9 cellular contexts compared by ENCODE assay signal in genomic region chr1:236143104-236143948, GRCh38. TPM values are rescaled to one million over a fixed set of nuclear protein-coding genes. Genes with fewer than 3 reads are reported as not detected.
A peak's percentile ranks its signal among the peaks of the same experiment; 100 is the strongest.
DNase-seq lines count a peak whose midpoint lies in the region; ATAC-seq and TF ChIP-seq lines count a peak whose summit lies in the region.
"Had no signal": no experiment of that assay in that cellular context is flagged by ENCODE, and none has a peak within 500 bp of the region (broad histone marks: within the 10 kb centered on the region; RNA-seq: fewer than 3 reads in every experiment).

No MANE protein-coding gene starts in this region.

- CTCF ChIA-PET in Panc1 (lab: Charles Lee): no interaction called here

- H3K4me1 ChIP-seq in Panc1 (ENCODE audit: control insufficient read depth, insufficient read depth, low read length) (peaks cover 29% of the 10 kb centered on the region), skeletal muscle tissue (ENCODE audit: control insufficient read depth in 3 of 3, insufficient read depth in 3 of 3, low read length in 3 of 3) (peaks cover 8 to 11% (median 9%) of the 10 kb centered on the region in 3 donors)

- ATAC-seq in HG02678 (IDR thresholded peaks at IDR 0.05; ENCODE audit: unreplicated experiment) (peak; percentile 27), Panc1 (peak; percentile 22)

- H3K27ac ChIP-seq in Panc1 (ENCODE audit: low read length): peak overlapping the region; percentile 81
- peak overlapping the region; percentile 19 for H3K27ac ChIP-seq in skeletal muscle tissue (ENCODE audit: low read depth, low read length)
- H3K27ac ChIP-seq: 22Rv1 had no signal

- in situ Hi-C loops in Panc1 (cut with HindIII; ENCODE audit: low pct_unique_long_range_greater_than_20kb, low sequenced_read_pairs) (no loop called here), astrocyte of the spinal cord (cut with HindIII; ENCODE audit: low sequenced_read_pairs) (no loop called here)

- peaks cover 11% of the 10 kb centered on the region for H3K27me3 ChIP-seq in Panc1 (ENCODE audit: control insufficient read depth, insufficient read depth, low read length)
- H3K27me3 ChIP-seq in skeletal muscle tissue (ENCODE audit: control insufficient read depth in 3 of 3, insufficient read depth in 3 of 3, low read length in 3 of 3): peaks cover 18 to 42% (median 31%) of the 10 kb centered on the region in 3 donors

- intact Hi-C loops in Panc1 (cut with micrococcal nuclease; ENCODE audit: unreplicated experiment): no loop called here

- H3K9me3 ChIP-seq in Panc1 (ENCODE audit: control insufficient read depth, insufficient read depth, low read depth, low read length) (no peaks in the 10 kb centered on the region), iPS-18c (ENCODE audit: control insufficient read depth, insufficient read depth, low read length) (peaks cover 4% of the 10 kb centered on the region), skeletal muscle tissue (ENCODE audit: control insufficient read depth in 3 of 3, low read length in 3 of 3) (no peaks in the 10 kb centered on the region)

- H3K36me3 ChIP-seq in Panc1 (ENCODE audit: control insufficient read depth, insufficient read depth, low read length) (no peaks in the 10 kb centered on the region; the same call in 1 of the 2 replicates), skeletal muscle tissue (ENCODE audit: control insufficient read depth in 3 of 3, insufficient read depth in 3 of 3, low read length in 3 of 3) (no peaks in the 10 kb centered on the region)

- BruUV-seq in Panc1 (replicated peaks; lab: Mats Ljungman, UMichigan): no TSS peak

- H3K9ac ChIP-seq in skeletal muscle tissue (ENCODE audit: low read depth in 1 of 3, low read length in 3 of 3): peak overlapping the region; percentile 38 to 57 (median 40)

- no peak for TF ChIP-seq CTCF in Panc1 (IDR thresholded peaks at IDR 0.05)
- TF ChIP-seq CTCF in astrocyte of the spinal cord (IDR thresholded peaks at IDR 0.05; ENCODE audit: low read depth, low read length): no peak

- H3K4me3 ChIP-seq in Panc1 (ENCODE audit: low read depth in 2 of 2, low read length in 2 of 2) (peak overlapping the region; percentile 81 to 84), astrocyte of the spinal cord (ENCODE audit: low read depth, low read length) (peak overlapping the region; percentile 70), iPS-18c (ENCODE audit: insufficient read depth, low read depth, low read length) (peak overlapping the region; percentile 83), skeletal muscle tissue (ENCODE audit: low read length in 3 of 3) (peak overlapping the region; percentile 75 to 85 (median 78))

- peak; percentile 50 for DNase-seq in DMS 273 (lab: John Stamatoyannopoulos, UW; ENCODE audit: unreplicated experiment)
- no peak for DNase-seq in DMS 273 treated with DMSO at 0.1 percent for 48 hours (lab: John Stamatoyannopoulos, UW)
- DNase-seq in Panc1 (ENCODE audit: low read depth, low spot score): no peak
- peak; percentile 48 for DNase-seq in astrocyte of the spinal cord (ENCODE audit: low read depth, low spot score)
- no peak for DNase-seq in DMS153 (lab: John Stamatoyannopoulos, UW)

- POLR2A ChIA-PET in Panc1 (lab: Charles Lee): no interaction called here

RNA-seq across cellular contexts. Expression of gene GPR137B, which starts 1.0 kb away (rescaled TPM):
- 25.3 TPM for total RNA-seq in Panc1 (2021; ENCODE audit: unreplicated experiment)
- 31.1 TPM for polyA plus RNA-seq in Panc1 (2012; ENCODE audit: insufficient read length)
- 8.9 TPM for total RNA-seq in skeletal muscle tissue

Comparison
In these comparisons a context has a peak if more than half of its experiments do, and no peak if none do; other contexts are left out.
1. DNase-seq: peak in DMS 273 (single experiment) and astrocyte of the spinal cord (single experiment); none in DMS 273 treated with DMSO at 0.1 percent for 48 hours (single experiment), Panc1 (single experiment) and DMS153 (single experiment).
2. Peak in every context shown above with its lines, with median percentiles within 50 percentile points of each other: H3K4me3 ChIP-seq.